8 cellular contexts compared by ENCODE assay signal in the genomic region with DNA sequence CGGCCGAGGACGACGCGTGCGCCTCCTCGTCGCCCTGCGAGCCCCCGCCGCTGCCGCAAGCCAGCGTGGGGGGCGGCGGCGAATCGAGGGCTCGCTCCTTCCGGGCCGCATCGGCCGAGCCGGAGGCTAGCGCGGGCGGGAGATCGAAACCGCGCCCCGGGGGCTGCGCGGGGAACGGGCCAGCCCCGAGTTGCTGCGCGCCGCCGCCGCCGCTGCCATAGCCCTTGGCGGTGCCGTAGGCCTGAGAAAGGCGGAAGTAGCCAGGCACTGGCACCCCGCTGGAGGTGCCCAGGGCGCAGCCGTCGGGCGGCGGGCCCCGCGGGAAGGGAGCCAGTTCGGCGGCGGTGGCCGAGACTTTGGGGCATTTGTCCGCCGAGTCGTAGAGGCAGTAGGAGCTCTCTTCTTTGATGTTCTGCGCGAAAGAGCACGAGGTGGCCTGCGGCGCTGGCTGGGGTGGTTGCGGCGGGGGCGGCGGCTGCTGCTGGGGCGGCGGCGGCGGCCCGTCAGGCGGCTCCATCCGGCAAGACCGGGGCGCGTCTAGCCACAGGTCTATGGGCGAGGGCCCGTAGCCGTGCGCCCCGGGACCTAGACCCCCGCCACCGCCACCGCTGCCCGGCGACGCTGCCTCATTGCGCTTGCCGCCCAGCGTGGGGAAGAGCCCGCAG. TPM values are rescaled to one million over a fixed set of nuclear protein-coding genes. Genes with fewer than 3 reads are reported as not detected.
A peak's percentile ranks its signal among the peaks of the same experiment; 100 is the strongest.
DNase-seq lines count a peak whose midpoint lies in the region; ATAC-seq and TF ChIP-seq lines count a peak whose summit lies in the region.

No MANE protein-coding gene starts in this region.

- in situ Hi-C loops in KBM-7 (cut with MboI; ENCODE audit: low pct_unique_long_range_greater_than_20kb, low sequenced_read_pairs) = loop anchor here (25.0 kb wide), 1 partner anchor 1311 kb away; no protein-coding TSS in a partner anchor
- in situ Hi-C loops in GM13977 (cut with MboI; ENCODE audit: low pct_unique_long_range_greater_than_20kb, low sequenced_read_pairs, unreplicated experiment) = loop anchor here (25.0 kb wide), 1 partner anchor 811 kb away; no protein-coding TSS in a partner anchor

- H3K9me3 ChIP-seq in body of pancreas = no peaks in the 10 kb centered on the region
- no peaks in the 10 kb centered on the region for H3K9me3 ChIP-seq in mononuclear cell (ENCODE audit: low read depth, low read length)
- H3K9me3 ChIP-seq in aorta (ENCODE audit: control insufficient read depth, low read length) = no peaks in the 10 kb centered on the region

- peaks cover 5 to 87% of the 10 kb centered on the region in 2 donors for H3K27me3 ChIP-seq in body of pancreas
- H3K27me3 ChIP-seq in mononuclear cell (ENCODE audit: insufficient read depth, low read length) = peaks cover 90% of the 10 kb centered on the region
- H3K27me3 ChIP-seq in aorta (ENCODE audit: control insufficient read depth in 1 of 2, insufficient read depth in 2 of 2, low read length in 1 of 2) = peaks cover 0 to 1% of the 10 kb centered on the region in 2 donors

- H3K27ac ChIP-seq in body of pancreas (no peak overlapping the region), aorta (ENCODE audit: low read depth in 1 of 2, low read length in 2 of 2) (no peak overlapping the region)

- TF ChIP-seq CTCF in body of pancreas (IDR thresholded peaks at IDR 0.05) (no peak), GM13977 (IDR thresholded peaks at IDR 0.05; ENCODE audit: extremely low read depth, insufficient read depth, missing control alignments) (no peak)

- H3K4me3 ChIP-seq in body of pancreas (peak overlapping the region in 1 of 2 donors; percentile 1), mononuclear cell (ENCODE audit: low read length) (peak overlapping the region; percentile 13), aorta (ENCODE audit: low read length in 2 of 2) (peak overlapping the region; percentile 29 to 52)

- H3K36me3 ChIP-seq in body of pancreas (replicated peaks in 1 of 2; ENCODE audit: insufficient read depth in 1 of 2, low read depth in 2 of 2) (no peaks in the 10 kb centered on the region), aorta (ENCODE audit: control insufficient read depth in 1 of 2, insufficient read depth in 2 of 2, low read length in 1 of 2) (no peaks in the 10 kb centered on the region)

- 2 to 9% methylated on average over 18 to 60 of the region's 92 CpGs for WGBS in body of pancreas, 2 donors
- WGBS in aorta, 2 donors = 1 to 2% methylated on average over 82 to 92 of the region's 92 CpGs

- H3K4me1 ChIP-seq in body of pancreas (peaks cover 30% of the 10 kb centered on the region), mononuclear cell (ENCODE audit: insufficient read depth, low read length) (peaks cover 51% of the 10 kb centered on the region), aorta (ENCODE audit: control insufficient read depth in 1 of 2, insufficient read depth in 2 of 2, low read length in 2 of 2) (no peaks in the 10 kb centered on the region)

- intact Hi-C loops in body of pancreas (cut with DNase I) = no loop called here
- intact Hi-C loops in aorta (cut with DNase I) = no loop called here

- no peak for TF ChIP-seq POLR2A in body of pancreas (IDR thresholded peaks at IDR 0.05)

- peak; percentile 52 for DNase-seq in DMS153 (lab: John Stamatoyannopoulos, UW)
- DNase-seq in KBM-7 = peak; percentile 65
- peak in 3 of 4 donors; percentile 16 to 44 (median 39) for DNase-seq in body of pancreas
- DNase-seq in aorta = peak; percentile 63 to 86
- DNase-seq in GM13977 (ENCODE audit: low spot score) = no peak
- DNase-seq in hypothalamus (lab: John Stamatoyannopoulos, UW) = no peak

- ATAC-seq in body of pancreas = peak; percentile 51
- ATAC-seq in aorta (ENCODE audit: low FRiP score) = peak; percentile 12
- ATAC-seq in HG03108 (IDR thresholded peaks at IDR 0.05; ENCODE audit: unreplicated experiment) = no peak

RNA-seq across cellular contexts. Expression of a gene that starts 0.6 kb away (rescaled TPM):
- total RNA-seq in body of pancreas (under 1 TPM in 1 of 2 donors, not detected in 1; 0.52 TPM), mononuclear cell (0.63 TPM), aorta (10 to 100 TPM in 1 of 2 donors, 1 to 10 TPM in 1; 1.5 to 11.2 TPM)
- polyA plus RNA-seq in aorta = 1 to 10 TPM; 3.4 to 3.6 TPM

RNA-seq across cellular contexts. Expression of a gene that starts 8.2 kb away (rescaled TPM):
- not detected for total RNA-seq in body of pancreas
- 0.52 TPM for total RNA-seq in mononuclear cell
- total RNA-seq in aorta = 1 to 10 TPM; 1.6 to 5.8 TPM
- polyA plus RNA-seq in aorta = 1 to 10 TPM; 1.5 to 3.1 TPM

RNA-seq across cellular contexts. Expression of a gene that starts 11.5 kb away (rescaled TPM):
- total RNA-seq in body of pancreas = not detected
- total RNA-seq in mononuclear cell = not detected
- under 1 TPM in 1 of 2 donors, not detected in 1; 0.81 TPM for total RNA-seq in aorta
- polyA plus RNA-seq in aorta = under 1 TPM in 1 of 2 donors, not detected in 1; 0.13 TPM

RNA-seq across cellular contexts. Expression of a gene that starts 17.1 kb away (rescaled TPM):
- total RNA-seq in body of pancreas (under 1 TPM; 0.26 to 0.66 TPM), mononuclear cell (0.10 TPM), aorta (1 to 10 TPM; 4.7 to 9.3 TPM)
- polyA plus RNA-seq in aorta = 1 to 10 TPM; 2.4 to 3.3 TPM

RNA-seq across cellular contexts. Expression of a gene that starts 21.2 kb away (rescaled TPM):
- total RNA-seq in body of pancreas (1 to 10 TPM in 1 of 2 donors, not detected in 1; 1.6 TPM), mononuclear cell (under 0.01 TPM), aorta (10 to 100 TPM in 1 of 2 donors, 1 to 10 TPM in 1; 9.6 to 20.8 TPM)
- 10 to 100 TPM in 1 of 2 donors, 1 to 10 TPM in 1; 3.8 to 12.2 TPM for polyA plus RNA-seq in aorta

Comparison
In these comparisons a context has a peak if more than half of its experiments do, and no peak if none do; other contexts are left out.
1. DNase-seq: peak in DMS153 (single experiment), KBM-7 (single experiment), body of pancreas (3 of 4) and aorta (2 of 2); none in GM13977 (single experiment) and hypothalamus (0 of 51).